ENCODE assay signal across 8 cellular contexts in the genomic region with DNA sequence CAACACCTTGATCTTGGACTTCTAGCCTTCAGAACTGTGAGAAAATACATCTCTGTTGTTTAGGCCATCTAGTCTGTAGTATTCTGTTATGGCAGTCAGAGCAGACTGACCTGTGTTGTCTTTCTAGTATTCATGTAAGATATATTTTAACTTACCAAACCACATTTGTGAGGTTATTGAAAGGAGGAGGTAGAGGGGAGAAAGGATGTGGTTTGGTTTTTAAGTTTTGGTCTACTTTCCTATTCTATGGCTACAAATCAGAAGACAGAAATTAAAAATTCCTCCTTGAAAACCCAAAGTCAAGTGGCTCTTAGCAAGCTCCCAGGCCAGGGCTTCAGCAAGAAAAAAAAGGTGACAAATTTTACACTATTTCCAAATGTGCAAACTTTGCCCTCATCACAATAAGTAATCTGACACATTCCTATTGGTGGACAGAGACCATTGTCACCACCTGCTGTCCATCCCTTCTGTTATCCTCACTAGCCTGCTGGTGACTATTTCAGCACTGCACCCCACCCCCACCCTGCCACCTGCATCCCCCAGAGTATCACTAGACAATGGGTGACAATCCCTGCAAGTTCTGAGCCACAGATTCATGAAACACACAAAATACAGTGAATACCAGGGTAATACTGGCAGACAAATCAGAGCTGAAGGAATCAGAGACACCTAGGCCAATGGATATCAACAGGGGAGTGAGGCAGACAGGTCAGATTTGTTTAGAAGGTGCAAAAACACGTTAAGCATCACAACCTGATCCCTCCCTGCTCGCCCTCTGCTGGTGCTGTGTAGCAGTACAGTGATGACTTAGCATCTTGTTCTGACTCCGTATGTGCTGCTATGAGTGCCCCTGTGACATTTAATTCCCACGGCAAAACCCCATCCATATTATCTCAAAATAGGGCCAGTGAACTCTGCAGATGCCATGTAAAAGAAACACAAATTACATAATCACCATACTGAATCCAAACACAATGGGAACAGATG.
A peak's percentile ranks its signal among the peaks of the same experiment; 100 is the strongest.
DNase-seq lines count a peak whose midpoint lies in the region; ATAC-seq and FAIRE-seq lines count a peak whose summit lies in the region.

No MANE protein-coding gene starts in this region.

- H3K36me3 ChIP-seq in iPS DF 6.9 (ENCODE audit: control insufficient read depth, insufficient read depth, low read length) = no peaks in the 10 kb centered on the region

- no peak overlapping the region for H3K4me3 ChIP-seq in iPS DF 6.9 (ENCODE audit: low read length)

- no CpG with 5 or more reads among the region's 4 CpGs for WGBS in iPS DF 6.9 (ENCODE audit: insufficient coverage, insufficient read length)

- peaks cover 3% of the 10 kb centered on the region; the same call in 1 of the 2 replicates for H3K4me1 ChIP-seq in iPS DF 6.9 (ENCODE audit: control insufficient read depth, insufficient read depth, low read length)

- FAIRE-seq in GM18507 (lab: Jason Lieb, UNC) = peak; percentile 80

- H3K27ac ChIP-seq in iPS DF 6.9 (ENCODE audit: low read length) = no peak overlapping the region

- no peaks in the 10 kb centered on the region for H3K9me3 ChIP-seq in iPS DF 6.9 (ENCODE audit: control insufficient read depth, insufficient read depth, low read length)

- no peaks in the 10 kb centered on the region for H3K27me3 ChIP-seq in iPS DF 6.9 (ENCODE audit: control insufficient read depth, insufficient read depth, low read length)

- ATAC-seq in HG02981 (IDR thresholded peaks at IDR 0.05; ENCODE audit: unreplicated experiment) = peak; percentile 90

- DNase-seq in AG08395 (ENCODE audit: low spot score) (peak; percentile 36), GM18507 (ENCODE audit: extremely low spot score, insufficient read length, low read depth) (peak; percentile 17), RKO (ENCODE audit: low spot score) (peak; percentile 8), iPS DF 6.9 (ENCODE audit: low read depth, low spot score) (peak; percentile 76), NCI-H2196 treated with DMSO at 0.1 percent for 48 hours (lab: John Stamatoyannopoulos, UW; ENCODE audit: unreplicated experiment) (no peak)
- DNase-seq in activated effector memory CD4-positive, alpha-beta T cell treated with anti-CD3 and anti-CD28 coated beads, Interleukin-2, amount 50 U/mL, for 16 hours = peak; percentile 85
- peak; percentile 73 for DNase-seq in stimulated activated CD8-positive, alpha-beta memory T cell treated with anti-CD3 and anti-CD28 coated beads, Interleukin-4, amount 100 ng/mL, for 48 hours
